In the genomic region with DNA sequence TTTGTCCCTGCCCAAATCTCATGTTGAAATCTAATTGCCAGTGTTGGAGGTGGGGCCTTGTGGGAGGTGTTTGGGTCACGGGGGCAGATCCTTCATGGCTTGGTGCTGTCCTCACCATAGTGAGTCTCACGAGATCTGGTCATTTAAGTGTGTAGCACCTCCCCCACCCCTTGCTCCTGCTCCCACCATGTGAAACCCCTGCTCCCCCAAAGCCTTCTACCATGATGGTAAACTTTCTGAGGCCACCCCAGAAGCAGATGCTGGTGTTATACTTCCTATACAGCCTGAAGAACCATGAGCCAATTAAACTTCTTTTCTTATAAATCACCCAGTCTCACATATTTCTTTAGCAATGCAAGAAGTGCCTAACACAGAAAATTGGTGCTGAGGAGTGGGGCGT, we compare ENCODE assay signal across 25 cellular contexts. TPM values are rescaled to one million over a fixed set of nuclear protein-coding genes. Genes with fewer than 3 reads are reported as not detected.
"Had no signal": no experiment of that assay in that cellular context is flagged by ENCODE, and none has a peak within 500 bp of the region (broad histone marks: within the 10 kb centered on the region; RNA-seq: fewer than 3 reads in every experiment).

No MANE protein-coding gene starts in this region.

- H3K27ac ChIP-seq: colonic mucosa, coronary artery, dorsolateral prefrontal cortex, esophagus squamous epithelium, foreskin keratinocyte, gastrocnemius medialis, gastroesophageal sphincter, heart left ventricle, heart right ventricle had no signal

- DNase-seq: colonic mucosa; cortex of kidney; dermis blood vessel endothelial cell; dorsolateral prefrontal cortex; effector CD4-positive, alpha-beta T cell; effector CD8-positive, alpha-beta T cell; effector memory CD4-positive, alpha-beta T cell; effector memory CD8-positive, alpha-beta T cell; endodermal cell; erythroblast; esophagus squamous epithelium; foreskin fibroblast; foreskin melanocyte; gastrocnemius medialis; glutamatergic neuron; head of caudate nucleus; heart left ventricle; heart right ventricle had no signal

- H3K4me3 ChIP-seq: colonic mucosa, coronary artery, dorsolateral prefrontal cortex, esophagus squamous epithelium, gastrocnemius medialis, gastroesophageal sphincter, heart left ventricle, heart right ventricle had no signal

- H3K4me1 ChIP-seq: colonic mucosa, gastrocnemius medialis, gastroesophageal sphincter had no signal

- H3K9me3 Mint-ChIP-seq: dendritic cell treated with granulocyte-macrophage colony-stimulating factor and Interleukin-4, amounts not matched to agents 40 ng/mL and 50 ng/mL, for 4 days; effector memory CD8-positive, alpha-beta T cell; endodermal cell had no signal

- H3K36me3 ChIP-seq: colonic mucosa, esophagus squamous epithelium, gastrocnemius medialis, gastroesophageal sphincter, heart left ventricle, heart right ventricle had no signal

- ATAC-seq: effector memory CD8-positive, alpha-beta T cell; esophagus mucosa; foreskin keratinocyte; gastrocnemius medialis; gastroesophageal sphincter; heart left ventricle; heart right ventricle had no signal

- H3K27ac Mint-ChIP-seq: dendritic cell treated with granulocyte-macrophage colony-stimulating factor and Interleukin-4, amounts not matched to agents 40 ng/mL and 50 ng/mL, for 4 days; effector memory CD8-positive, alpha-beta T cell; endodermal cell had no signal

- H3K9me3 ChIP-seq: colonic mucosa, esophagus squamous epithelium, gastrocnemius medialis, gastroesophageal sphincter had no signal

- H3K27me3 ChIP-seq: colonic mucosa, dorsolateral prefrontal cortex, esophagus squamous epithelium, foreskin keratinocyte, gastrocnemius medialis, gastroesophageal sphincter had no signal

- H3K4me3 Mint-ChIP-seq: dendritic cell treated with granulocyte-macrophage colony-stimulating factor and Interleukin-4, amounts not matched to agents 40 ng/mL and 50 ng/mL, for 4 days; effector memory CD8-positive, alpha-beta T cell; endodermal cell had no signal

- H3K27me3 Mint-ChIP-seq: dendritic cell treated with granulocyte-macrophage colony-stimulating factor and Interleukin-4, amounts not matched to agents 40 ng/mL and 50 ng/mL, for 4 days had no signal

RNA-seq across cellular contexts. Expression of gene THBS2, which starts 19.9 kb away (rescaled TPM):
- total RNA-seq: dermis microvascular lymphatic vessel endothelial cell, endothelial cell of umbilical vein had no signal
